In genomic region chrX:154123241-154124219, GRCh38 we compare ENCODE assay signal across 10 cellular contexts. TPM values are rescaled to one million over a fixed set of nuclear protein-coding genes. Genes with fewer than 3 reads are reported as not detected.
DNase-seq lines count a peak whose midpoint lies in the region; ATAC-seq, FAIRE-seq and TF ChIP-seq lines count a peak whose summit lies in the region.
"Had no signal": no experiment of that assay in that cellular context is flagged by ENCODE, and none has a peak within 500 bp of the region (broad histone marks: within the 10 kb centered on the region; RNA-seq: fewer than 3 reads in every experiment).

No MANE protein-coding gene starts in this region.

- no peak for FAIRE-seq in small intestine (lab: Jason Lieb, UNC)

- H3K27ac ChIP-seq in Panc1 (ENCODE audit: low read length) (no peak overlapping the region), small intestine (ENCODE audit: low read depth in 1 of 2, low read length in 1 of 2) (no peak overlapping the region)
- H3K27ac ChIP-seq: 22Rv1, thyroid gland had no signal

- peaks cover 13% of the 10 kb centered on the region for H3K4me1 Mint-ChIP-seq in central memory CD8-positive, alpha-beta T cell

- BruUV-seq in Panc1 (replicated peaks; lab: Mats Ljungman, UMichigan) = no TSS peak

- H3K27me3 Mint-ChIP-seq in central memory CD8-positive, alpha-beta T cell = no peaks in the 10 kb centered on the region

- H3K4me1 ChIP-seq in Panc1 (ENCODE audit: control insufficient read depth, insufficient read depth, low read length) (peaks cover 2% of the 10 kb centered on the region; the same call in 1 of the 2 replicates), small intestine (ENCODE audit: control insufficient read depth in 2 of 2, insufficient read depth in 1 of 2, low read depth in 1 of 2, low read length in 1 of 2) (no peaks in the 10 kb centered on the region)
- H3K4me1 ChIP-seq: thyroid gland had no signal

- intact Hi-C loops in Panc1 (cut with micrococcal nuclease; ENCODE audit: unreplicated experiment) = no loop called here

- 63 to 74% (median 71%) methylated on average over 21 to 22 of the region's 22 CpGs for WGBS in small intestine, 3 donors

- DNase-seq in NK-92 treated with Interleukin-12 subunit alpha and Interleukin-12 subunit beta, amount 100 ng/mL, for 24 hours (lab: John Stamatoyannopoulos, UW) = peak; percentile 5
- DNase-seq in NK-92 (lab: John Stamatoyannopoulos, UW; ENCODE audit: unreplicated experiment) (no peak), Panc1 (ENCODE audit: low read depth, low spot score) (no peak), small intestine (peak; percentile 39), NCI-H2227 (lab: John Stamatoyannopoulos, UW; ENCODE audit: unreplicated experiment) (no peak)
- DNase-seq in central memory CD8-positive, alpha-beta T cell (ENCODE audit: low spot score in 2 of 2) = peak in 1 of 2 donors; percentile 13

- in situ Hi-C loops in Panc1 (cut with HindIII; ENCODE audit: low pct_unique_long_range_greater_than_20kb, low sequenced_read_pairs) = loop anchor here (5.0 kb wide), 1 partner anchor 81 kb away; no protein-coding TSS in a partner anchor

- H3K27ac Mint-ChIP-seq in central memory CD8-positive, alpha-beta T cell (ENCODE audit: low read depth) = peak overlapping the region; percentile 83

- POLR2A ChIA-PET in Panc1 (lab: Charles Lee) = interaction anchor here (0.6 kb wide), 1 partner anchor 26 kb away, joined by 4 read pairs; the partner anchor contains the start of gene MECP2

- no peaks in the 10 kb centered on the region for H3K36me3 Mint-ChIP-seq in central memory CD8-positive, alpha-beta T cell (ENCODE audit: insufficient read depth)

- H3K36me3 ChIP-seq in Panc1 (ENCODE audit: control insufficient read depth, insufficient read depth, low read length) = no peaks in the 10 kb centered on the region
- H3K36me3 ChIP-seq in small intestine (ENCODE audit: control insufficient read depth in 2 of 2, insufficient read depth in 2 of 2, low read length in 2 of 2) = no peaks in the 10 kb centered on the region
- H3K36me3 ChIP-seq: thyroid gland had no signal

- H3K4me3 ChIP-seq in Panc1 (ENCODE audit: low read depth in 2 of 2, low read length in 2 of 2) = no peak overlapping the region
- no peak overlapping the region for H3K4me3 ChIP-seq in small intestine (ENCODE audit: low read depth in 1 of 2, low read length in 2 of 2)
- H3K4me3 ChIP-seq: thyroid gland had no signal

- H3K9me3 ChIP-seq in Panc1 (ENCODE audit: control insufficient read depth, insufficient read depth, low read depth, low read length) = no peaks in the 10 kb centered on the region
- no peaks in the 10 kb centered on the region for H3K9me3 ChIP-seq in small intestine (ENCODE audit: control insufficient read depth, low read depth)
- H3K9me3 ChIP-seq: thyroid gland had no signal

- ATAC-seq in Panc1 = peak; percentile 61; the same call in 1 of the 2 replicates
- peak; percentile 84 for ATAC-seq in central memory CD8-positive, alpha-beta T cell (replicated peaks; ENCODE audit: extremely low read depth, poor library complexity, severe bottlenecking)
- ATAC-seq in GM18909 (IDR thresholded peaks at IDR 0.05; ENCODE audit: poor library complexity, unreplicated experiment) = no peak
- ATAC-seq in GM19463 (IDR thresholded peaks at IDR 0.05; ENCODE audit: unreplicated experiment) = no peak

- no peaks in the 10 kb centered on the region for H3K27me3 ChIP-seq in Panc1 (ENCODE audit: control insufficient read depth, insufficient read depth, low read length)
- H3K27me3 ChIP-seq in small intestine (ENCODE audit: control insufficient read depth in 2 of 2, insufficient read depth in 2 of 2, low read length in 2 of 2) = no peaks in the 10 kb centered on the region
- H3K27me3 ChIP-seq: thyroid gland had no signal

- no peak for TF ChIP-seq CTCF in Panc1 (IDR thresholded peaks at IDR 0.05)

- peak overlapping the region; percentile 51 for H3K4me3 Mint-ChIP-seq in central memory CD8-positive, alpha-beta T cell

- H3K9me3 Mint-ChIP-seq in central memory CD8-positive, alpha-beta T cell = no peaks in the 10 kb centered on the region

- CTCF ChIA-PET in Panc1 (lab: Charles Lee) = no interaction called here

RNA-seq across cellular contexts. Expression of gene OPN1LW, which starts 20.5 kb away (rescaled TPM):
- total RNA-seq in Panc1 (2021; ENCODE audit: unreplicated experiment) = not detected
- polyA plus RNA-seq in Panc1 (2012; ENCODE audit: insufficient read length) = not detected
- polyA plus RNA-seq in small intestine = not detected
- total RNA-seq: thyroid gland had no signal

RNA-seq across cellular contexts. Expression of gene MECP2, which starts 26.0 kb away (rescaled TPM):
- total RNA-seq in Panc1 (2021; ENCODE audit: unreplicated experiment) = 88.9 TPM
- polyA plus RNA-seq in Panc1 (2012; ENCODE audit: insufficient read length) = 49.7 TPM
- polyA plus RNA-seq in small intestine = 10 to 100 TPM in 2 of 3 donors, 1 to 10 TPM in 1; 9.4 to 14.7 (median 11.1) TPM

RNA-seq across cellular contexts. Expression of gene OPN1MW, which starts 58.9 kb away (rescaled TPM):
- not detected for total RNA-seq in Panc1 (2021; ENCODE audit: unreplicated experiment)
- not detected for polyA plus RNA-seq in Panc1 (2012; ENCODE audit: insufficient read length)
- not detected for polyA plus RNA-seq in small intestine
- total RNA-seq: thyroid gland had no signal

Comparison
In these comparisons a context has a peak if more than half of its experiments do, and no peak if none do; other contexts are left out.
1. DNase-seq: peak in NK-92 treated with Interleukin-12 subunit alpha and Interleukin-12 subunit beta, amount 100 ng/mL, for 24 hours (single experiment) and small intestine (single experiment); none in NK-92 (single experiment), Panc1 (single experiment) and NCI-H2227 (single experiment).
2. ATAC-seq: peak in Panc1 (single experiment) and central memory CD8-positive, alpha-beta T cell (single experiment); none in GM18909 (single experiment) and GM19463 (single experiment).